Comparison of ENCODE assay signal across 22 cellular contexts in genomic region chr16:58411336-58411735, GRCh38. TPM values are rescaled to one million over a fixed set of nuclear protein-coding genes. Genes with fewer than 3 reads are reported as not detected.
DNase-seq lines count a peak whose midpoint lies in the region; ATAC-seq, FAIRE-seq and TF ChIP-seq lines count a peak whose summit lies in the region.
"Had no signal": no experiment of that assay in that cellular context is flagged by ENCODE, and none has a peak within 500 bp of the region (broad histone marks: within the 10 kb centered on the region; RNA-seq: fewer than 3 reads in every experiment).

No MANE protein-coding gene starts in this region.

- no peak overlapping the region for H3K4me3 Mint-ChIP-seq in WTC11

- H3K4me1 ChIP-seq in heart left ventricle, result peaks cover 0 to 52% (median 9%) of the 10 kb centered on the region in 12 donors
- H3K4me1 ChIP-seq in BLaER1, result peaks cover 86% of the 10 kb centered on the region
- no peaks in the 10 kb centered on the region for H3K4me1 ChIP-seq in K562 (replicated peaks in 1 of 2; ENCODE audit: control insufficient read depth in 2 of 2, insufficient read depth in 2 of 2, low read length in 2 of 2)
- H3K4me1 ChIP-seq in subcutaneous abdominal adipose tissue (ENCODE audit: control insufficient read depth in 5 of 5, insufficient read depth in 5 of 5, low read length in 5 of 5), result peaks cover 3 to 23% (median 11%) of the 10 kb centered on the region in 5 donors
- H3K4me1 ChIP-seq in gastrocnemius medialis, result peaks cover 0 to 3% of the 10 kb centered on the region in 2 donors

- TF ChIP-seq CTCF in heart left ventricle (IDR thresholded peaks at IDR 0.05) (no peak), K562 (IDR thresholded peaks at IDR 0.05 in 2 of 3, conservative IDR thresholded peaks at IDR 0.05 in 1 of 3; ENCODE audit: insufficient read depth in 2 of 3, low read depth in 1 of 3, low read length in 3 of 3) (no peak), WTC11 (IDR thresholded peaks at IDR 0.05) (no peak), gastrocnemius medialis (IDR thresholded peaks at IDR 0.05 in 4 of 5, conservative IDR thresholded peaks at IDR 0.05 in 1 of 5) (no peak)

- CTCF ChIA-PET in K562 (lab: Yijun Ruan, JAX; ENCODE audit: low intra/inter-chr PET ratio), result no interaction called here
- CTCF ChIA-PET in WTC11 (lab: Charles Lee), result interaction anchor here (1.0 kb wide), 1 partner anchor 75 kb away, joined by 7 read pairs; no protein-coding TSS in a partner anchor

- no peaks in the 10 kb centered on the region; the same call in 1 of the 2 replicates for H3K27me3 Mint-ChIP-seq in WTC11 (ENCODE audit: low read depth)

- H3K27ac Mint-ChIP-seq in WTC11, result no peak overlapping the region
- H3K27ac Mint-ChIP-seq: CD14-positive monocyte had no signal

- H3K36me3 ChIP-seq in heart left ventricle (no peaks in the 10 kb centered on the region), BLaER1 (0 out of 2 replicates have a peak, but pooled peaks cover 6% of the 10 kb centered on the region), K562 (ENCODE audit: control insufficient read depth, insufficient read depth, low read length) (no peaks in the 10 kb centered on the region), subcutaneous abdominal adipose tissue (ENCODE audit: control insufficient read depth in 5 of 5, insufficient read depth in 5 of 5, low read length in 5 of 5) (no peaks in the 10 kb centered on the region), gastrocnemius medialis (no peaks in the 10 kb centered on the region)

- intact Hi-C loops in heart left ventricle (cut with DNase I), result loop anchor here in 2 of 10 donors (5.0 kb wide), 2 partner anchors 64 to 76 kb away; no protein-coding TSS in a partner anchor
- intact Hi-C loops in left ventricle myocardium superior (cut with micrococcal nuclease), result no loop called here
- intact Hi-C loops in K562 (cut with micrococcal nuclease), result no loop called here
- intact Hi-C loops in gastrocnemius medialis (cut with DNase I; ENCODE audit: low total_unique reads), result no loop called here

- no peak for ATAC-seq in heart left ventricle
- ATAC-seq in left ventricle myocardium superior, result no peak
- no peak for ATAC-seq in K562
- ATAC-seq in WTC11, result no peak
- ATAC-seq in gastrocnemius medialis, result no peak

- POLR2A ChIA-PET in K562 (lab: Yijun Ruan, JAX) (interaction anchor here (1.7 kb wide), 1 partner anchor 12 kb away, joined by 7 read pairs; no protein-coding TSS in a partner anchor), WTC11 (lab: Charles Lee) (interaction anchor here (0.8 kb wide), 1 partner anchor 9 kb away, joined by 4 read pairs; no protein-coding TSS in a partner anchor)

- 93 to 99% (median 95%) methylated on average over 2 of the region's 2 CpGs for WGBS in heart left ventricle, 4 donors
- 84% methylated on average over 2 of the region's 2 CpGs for WGBS in K562 (ENCODE audit: insufficient coverage, low coverage, missing lambda C conversion rate)

- no peaks in the 10 kb centered on the region for H3K9me1 ChIP-seq in K562 (ENCODE audit: control insufficient read depth, insufficient read depth, low read length)

- peak overlapping the region; percentile 35 to 98 (median 82) for H3K27ac ChIP-seq in heart left ventricle
- no peak overlapping the region for H3K27ac ChIP-seq in BLaER1
- no peak overlapping the region for H3K27ac ChIP-seq in K562 (ENCODE audit: extremely low read depth, low read depth, low read length)
- peak overlapping the region; percentile 3 for H3K27ac ChIP-seq in subcutaneous abdominal adipose tissue (ENCODE audit: low read depth, low read length)
- H3K27ac ChIP-seq in gastrocnemius medialis, result peak overlapping the region in 1 of 4 donors; percentile 52
- H3K27ac ChIP-seq: SK-N-MC had no signal

- H3K9ac ChIP-seq in BLaER1 (no peak overlapping the region), K562 (ENCODE audit: insufficient read depth in 1 of 2, low read depth in 2 of 2, low read length in 2 of 2) (no peak overlapping the region), subcutaneous abdominal adipose tissue (ENCODE audit: low read length in 5 of 5) (no peak overlapping the region)

- H3K9me3 ChIP-seq in heart left ventricle, result no peaks in the 10 kb centered on the region
- H3K9me3 ChIP-seq in BLaER1, result no peaks in the 10 kb centered on the region
- H3K9me3 ChIP-seq in K562 (replicated peaks; ENCODE audit: control insufficient read depth, insufficient read depth, low read depth, low read length), result no peaks in the 10 kb centered on the region
- no peaks in the 10 kb centered on the region for H3K9me3 ChIP-seq in subcutaneous abdominal adipose tissue (ENCODE audit: control insufficient read depth in 5 of 5, low read length in 5 of 5)
- H3K9me3 ChIP-seq in gastrocnemius medialis, result no peaks in the 10 kb centered on the region

- TF ChIP-seq POLR2A in heart left ventricle (IDR thresholded peaks at IDR 0.05), result no peak
- no peak for TF ChIP-seq POLR2A in K562 (conservative IDR thresholded peaks at IDR 0.05)
- no peak for TF ChIP-seq POLR2A in gastrocnemius medialis (IDR thresholded peaks at IDR 0.05)

- in situ Hi-C loops in K562 (cut with MboI) (no loop called here), gastrocnemius medialis (cut with MboI; ENCODE audit: low sequenced_read_pairs in 4 of 4) (no loop called here)

- no TSS peak for BruUV-seq in K562 (replicated peaks; lab: Mats Ljungman, UMichigan)

- H4K20me1 ChIP-seq in BLaER1, result no peaks in the 10 kb centered on the region
- no peaks in the 10 kb centered on the region for H4K20me1 ChIP-seq in K562 (replicated peaks; ENCODE audit: control insufficient read depth, insufficient read depth, low read length)

- no peak for TF ChIP-seq RAD21 in K562 (CRISPR knock-in tag; conservative IDR thresholded peaks at IDR 0.05 in 1 of 2, IDR thresholded peaks at IDR 0.05 in 1 of 2)

- FAIRE-seq in K562 (lab: Jason Lieb, UNC), result no peak
- FAIRE-seq: D721Med, GM19239 had no signal

- H3K79me2 ChIP-seq in K562 (ENCODE audit: control insufficient read depth, insufficient read depth, low read length), result no peaks in the 10 kb centered on the region

- TF ChIP-seq EP300 in K562 (IDR thresholded peaks at IDR 0.05; ENCODE audit: low read length), result no peak

- peak overlapping the region; percentile 36 for H3K4me2 ChIP-seq in BLaER1
- no peak overlapping the region for H3K4me2 ChIP-seq in K562 (ENCODE audit: insufficient read depth, low read length)

- no peaks in the 10 kb centered on the region for H3K4me1 Mint-ChIP-seq in WTC11

- no peak overlapping the region for H2AFZ ChIP-seq in K562 (ENCODE audit: low read depth, low read length)

- no peaks in the 10 kb centered on the region for H3K27me3 ChIP-seq in heart left ventricle
- no peaks in the 10 kb centered on the region for H3K27me3 ChIP-seq in BLaER1
- no peaks in the 10 kb centered on the region for H3K27me3 ChIP-seq in K562 (ENCODE audit: control insufficient read depth in 2 of 2, insufficient read depth in 2 of 2, low read length in 2 of 2)
- H3K27me3 ChIP-seq in subcutaneous abdominal adipose tissue (ENCODE audit: control insufficient read depth in 5 of 5, insufficient read depth in 4 of 5, low read length in 5 of 5), result no peaks in the 10 kb centered on the region
- no peaks in the 10 kb centered on the region for H3K27me3 ChIP-seq in gastrocnemius medialis

- no peaks in the 10 kb centered on the region for H3K9me3 Mint-ChIP-seq in WTC11

- DNase-seq in heart left ventricle (no peak), left ventricle myocardium superior (no peak), K562 (ENCODE audit: extremely low read depth in 1 of 4, low spot score in 3 of 4) (no peak), WTC11 (ENCODE audit: low spot score) (no peak), gastrocnemius medialis (no peak)
- DNase-seq: AML-193, EL, GF-D8, GOT3, HCEC 1CT, IMR-90, NCI-H1105 treated with DMSO at 0.1 percent for 48 hours, NCI-H2081, NCI-H2171, NCI-H526, SHP77 treated with DMSO at 0.1 percent for 48 hours had no signal

- H3K36me3 Mint-ChIP-seq in WTC11, result no peaks in the 10 kb centered on the region
- H3K36me3 Mint-ChIP-seq: CD14-positive monocyte had no signal

- H3K4me3 ChIP-seq in heart left ventricle (no peak overlapping the region), BLaER1 (no peak overlapping the region), K562 (no peak overlapping the region), subcutaneous abdominal adipose tissue (ENCODE audit: low read depth in 1 of 5, low read length in 5 of 5) (no peak overlapping the region), gastrocnemius medialis (no peak overlapping the region)
- H3K4me3 ChIP-seq: SK-N-MC had no signal

TF ChIP-seq in K562, 482 proteins besides CTCF, POLR2A, EP300 and RAD21 (continues in another document):
- TF ChIP-seq MTA1 (IDR thresholded peaks at IDR 0.05; ENCODE audit: borderline replicate concordance), result 0 out of 2 replicates have a peak, but pooled peaks have one; percentile 17

TF ChIP-seq in WTC11, 78 proteins besides CTCF, POLR2A, EP300 and RAD21 (continues in another document):
- no peak for TF ChIP-seq ZNF219 (CRISPR knock-in tag; IDR thresholded peaks at IDR 0.05; ENCODE audit: borderline replicate concordance)
- TF ChIP-seq FOXP1 (CRISPR knock-in tag; IDR thresholded peaks at IDR 0.05; ENCODE audit: borderline replicate concordance), result no peak

RNA-seq across cellular contexts. Expression of gene GINS3, which starts 19.1 kb away (rescaled TPM):
- 1 to 10 TPM; 3.9 to 8.7 (median 7.1) TPM for total RNA-seq in heart left ventricle
- 10 to 100 TPM in 1 of 2 donors, 1 to 10 TPM in 1; 5.4 to 20.2 TPM for polyA plus RNA-seq in heart left ventricle
- 6.5 TPM for total RNA-seq in left ventricle myocardium superior
- 14.3 and 15.6 TPM in 2 replicates for total RNA-seq in K562 (2011; cell fraction: chromatin; rRNA removed; ENCODE audit: low replicate concordance)
- total RNA-seq in K562 (2011; cell fraction: nucleolus; rRNA removed), result 9.3 and 11.7 TPM in 2 replicates
- total RNA-seq in K562 (2011; cell fraction: nucleoplasm; rRNA removed), result 13.7 and 18.9 TPM in 2 replicates
- total RNA-seq in K562 (2014; rRNA removed), result 18.1 and 18.3 TPM in 2 replicates
- 24.9 and 25.7 TPM in 2 replicates for total RNA-seq in K562 (2014; rRNA removed; fragmentation: Illumina TruSeq; extraction: Trizol)
- 26.7 and 27.0 TPM in 2 replicates for total RNA-seq in K562 (2015; rRNA removed; fragmentation: Illumina TruSeq; extraction: Trizol)
- 17.8 and 22.5 TPM in 2 replicates for total RNA-seq in K562 (2021)
- polyA plus RNA-seq in K562 (2011; rRNA removed), result 18.6 and 24.6 TPM in 2 replicates
- polyA plus RNA-seq in K562 (2011; cell fraction: cytosol; rRNA removed), result 14.0 and 17.9 TPM in 2 replicates
- 13.6 and 15.6 TPM in 2 replicates for polyA plus RNA-seq in K562 (2011; cell fraction: nucleus; rRNA removed)
- polyA plus RNA-seq in K562 (2012), result 15.0 and 17.9 TPM in 2 replicates
- 27.7 and 31.9 TPM in 2 replicates for polyA plus RNA-seq in K562 (2014; fragmentation: Illumina TruSeq; extraction: Trizol)
- polyA plus RNA-seq in K562 (2014; fragmentation: Nextera tagmentation; extraction: Ambion mirVana), result 10 to 100 TPM; 25.4 to 28.1 TPM
- 17.8 and 20.6 TPM in 2 replicates for polyA plus RNA-seq in K562 (2014; rRNA removed)
- polyA minus RNA-seq in K562 (2011; rRNA and poly(A)+ RNA removed), result 14.8 and 17.0 TPM in 2 replicates
- 6.7 and 9.9 TPM in 2 replicates for polyA minus RNA-seq in K562 (2011; cell fraction: cytosol; rRNA and poly(A)+ RNA removed)
- 6.3 and 6.7 TPM in 2 replicates for polyA minus RNA-seq in K562 (2011; cell fraction: nucleus; rRNA and poly(A)+ RNA removed)
- 7.3 to 11.6 TPM (median 9.8 TPM) in 3 replicates for total RNA-seq in WTC11 (2021)
- total RNA-seq in gastrocnemius medialis, result 1 to 10 TPM in 2 of 4 donors, under 1 TPM in 2; 0.55 to 3.3 (median 1.0) TPM

Comparison
In these comparisons a context has a peak if more than half of its experiments do, and no peak if none do; other contexts are left out.
1. H3K27ac ChIP-seq: peak in heart left ventricle (12 of 12) and subcutaneous abdominal adipose tissue (single experiment); none in BLaER1 (single experiment) and K562 (single experiment).